ENCODE assay signal across 8 cellular contexts in genomic region chr2:96869281-96869823, GRCh38. TPM values are rescaled to one million over a fixed set of nuclear protein-coding genes. Genes with fewer than 3 reads are reported as not detected.
DNase-seq lines count a peak whose midpoint lies in the region; ATAC-seq, FAIRE-seq and TF ChIP-seq lines count a peak whose summit lies in the region.

No MANE protein-coding gene starts in this region.

- no peaks in the 10 kb centered on the region for H3K9me3 ChIP-seq in CD4-positive, alpha-beta memory T cell (ENCODE audit: control insufficient read depth in 1 of 2, low read length in 2 of 2)
- no peaks in the 10 kb centered on the region for H3K9me3 ChIP-seq in HAP-1
- H3K9me3 ChIP-seq in SK-N-MC (ENCODE audit: low read depth, low read length): no peaks in the 10 kb centered on the region
- no peaks in the 10 kb centered on the region for H3K9me3 ChIP-seq in mononuclear cell (ENCODE audit: low read depth, low read length)

- peak overlapping the region in 1 of 7 donors; percentile 94 for H3K27ac Mint-ChIP-seq in CD4-positive, alpha-beta memory T cell

- in situ Hi-C loops in HAP-1 (cut with MboI; ENCODE audit: low sequenced_read_pairs): loop anchor here (25.0 kb wide), 1 partner anchor 243 kb away; the partner anchor contains the start of gene ANKRD36

- peaks cover 28% of the 10 kb centered on the region for H3K36me3 ChIP-seq in CD4-positive, alpha-beta memory T cell (ENCODE audit: insufficient read depth, low read length)
- H3K36me3 ChIP-seq in HAP-1 (replicated peaks) (peaks cover 31% of the 10 kb centered on the region), SK-N-MC (ENCODE audit: insufficient read depth, low read length) (peaks cover 23% of the 10 kb centered on the region; the same call in 1 of the 2 replicates)

- H3K9ac ChIP-seq in SK-N-MC (ENCODE audit: insufficient read length): peak overlapping the region; percentile 96

- H3K4me3 Mint-ChIP-seq in CD4-positive, alpha-beta memory T cell: peak overlapping the region in 4 of 8 donors; percentile 44 to 93 (median 73)

- H3K27me3 ChIP-seq in CD4-positive, alpha-beta memory T cell (ENCODE audit: insufficient read depth, low read length): no peaks in the 10 kb centered on the region
- H3K27me3 ChIP-seq in HAP-1 (ENCODE audit: low read depth): no peaks in the 10 kb centered on the region
- H3K27me3 ChIP-seq in mononuclear cell (ENCODE audit: insufficient read depth, low read length): peaks cover 22% of the 10 kb centered on the region

- H3K4me1 Mint-ChIP-seq in CD4-positive, alpha-beta memory T cell: peaks cover 33 to 64% (median 47%) of the 10 kb centered on the region in 4 donors

- intact Hi-C loops in CD4-positive, alpha-beta memory T cell (cut with micrococcal nuclease): no loop called here

- H3K4me3 ChIP-seq in CD4-positive, alpha-beta memory T cell (ENCODE audit: low read length in 2 of 2): peak overlapping the region in 1 of 2 donors; percentile 72
- H3K4me3 ChIP-seq in HAP-1: peak overlapping the region; percentile 94
- H3K4me3 ChIP-seq in SK-N-MC: peak overlapping the region; percentile 95
- peak overlapping the region; percentile 91 for H3K4me3 ChIP-seq in epithelial cell of proximal tubule (ENCODE audit: low read depth, low read length)
- H3K4me3 ChIP-seq in mononuclear cell (ENCODE audit: low read length): peak overlapping the region; percentile 56

- no peaks in the 10 kb centered on the region for H3K9me3 Mint-ChIP-seq in CD4-positive, alpha-beta memory T cell

- peaks cover 6 to 37% of the 10 kb centered on the region in 2 donors for H3K36me3 Mint-ChIP-seq in CD4-positive, alpha-beta memory T cell

- ATAC-seq in HG03095 (IDR thresholded peaks at IDR 0.05; ENCODE audit: unreplicated experiment): no peak

- TF ChIP-seq CTCF in epithelial cell of proximal tubule (conservative IDR thresholded peaks at IDR 0.05; ENCODE audit: low read depth, low read length): no peak

- CTCF ChIA-PET in CD4-positive, alpha-beta memory T cell (lab: Charles Lee; ENCODE audit: partially characterized antibody): interaction anchor here (0.8 to 16.0 kb wide), 12 partner anchors 10 to 94 kb away, joined by 3 to 624 read pairs (median 4); partner anchors contain the start of gene ANKRD39

- FAIRE-seq in GM12891 (lab: Jason Lieb, UNC): no peak

- H3K4me1 ChIP-seq in CD4-positive, alpha-beta memory T cell (ENCODE audit: insufficient read depth, low read length): peaks cover 45% of the 10 kb centered on the region
- H3K4me1 ChIP-seq in HAP-1 (peaks cover 10% of the 10 kb centered on the region), mononuclear cell (ENCODE audit: insufficient read depth, low read length) (peaks cover 54% of the 10 kb centered on the region)

- DNase-seq in CD4-positive, alpha-beta memory T cell: no peak
- DNase-seq in HAP-1 (ENCODE audit: low spot score in 2 of 2) (peak; percentile 52 to 83), SK-N-MC (ENCODE audit: low read depth, low spot score) (no peak), epithelial cell of proximal tubule (ENCODE audit: low read depth) (no peak), ureter (ENCODE audit: low spot score) (peak; percentile 87), GM12891 (ENCODE audit: insufficient read length, low spot score) (no peak)

- peak overlapping the region; percentile 71 for H3K27ac ChIP-seq in CD4-positive, alpha-beta memory T cell (ENCODE audit: low read depth, low read length)
- H3K27ac ChIP-seq in SK-N-MC: peak overlapping the region; percentile 83

- TF ChIP-seq POLR2A in GM12891 (IDR thresholded peaks at IDR 0.05; ENCODE audit: low read depth, low read length): no peak

- POLR2A ChIA-PET in CD4-positive, alpha-beta memory T cell (lab: Charles Lee; ENCODE audit: partially characterized antibody): interaction anchor here (0.9 to 9.8 kb wide), 17 partner anchors 10 to 331 kb away, joined by 3 to 161 read pairs (median 15); partner anchors contain the start of genes ANKRD36, ANKRD39 and ARID5A

- H3K27me3 Mint-ChIP-seq in CD4-positive, alpha-beta memory T cell: no peaks in the 10 kb centered on the region

TF ChIP-seq in GM12891, 5 proteins besides CTCF, POLR2A, EP300 and RAD21:
- TF ChIP-seq TAF1 (IDR thresholded peaks at IDR 0.05; ENCODE audit: low read depth, low read length) (no peak), POLR2AphosphoS5 (IDR thresholded peaks at IDR 0.05; ENCODE audit: low read depth, low read length) (no peak), POU2F2 (IDR thresholded peaks at IDR 0.05; ENCODE audit: low read depth, low read length) (no peak), PAX5 (IDR thresholded peaks at IDR 0.05; ENCODE audit: insufficient read depth, low read length, severe bottlenecking) (no peak), SPI1 (IDR thresholded peaks at IDR 0.05; ENCODE audit: low read depth, low read length) (no peak)
TF ChIP-seq in GM12891: peak in this region for 0.

RNA-seq across cellular contexts. Expression of gene SEMA4C, which starts 0.5 kb away (rescaled TPM):
- 10 to 100 TPM; 72.6 to 77.0 TPM for total RNA-seq in CD4-positive, alpha-beta memory T cell
- polyA plus RNA-seq in CD4-positive, alpha-beta memory T cell: 1 to 10 TPM; 2.3 to 8.1 TPM
- total RNA-seq in epithelial cell of proximal tubule: 34.4 and 35.3 TPM in 2 replicates
- total RNA-seq in mononuclear cell: 7.5 TPM
- 58.0 TPM for total RNA-seq in ureter
- polyA plus RNA-seq in GM12891 (2012; ENCODE audit: low read depth, missing spikeins): 8.8 TPM

RNA-seq across cellular contexts. Expression of gene ANKRD39, which starts 11.5 kb away (rescaled TPM):
- total RNA-seq in CD4-positive, alpha-beta memory T cell: 10 to 100 TPM; 24.4 to 24.5 TPM
- polyA plus RNA-seq in CD4-positive, alpha-beta memory T cell: 10 to 100 TPM; 18.7 to 42.5 TPM
- total RNA-seq in epithelial cell of proximal tubule (31.9 and 54.8 TPM in 2 replicates), mononuclear cell (4.3 TPM), ureter (13.0 TPM)
- polyA plus RNA-seq in GM12891 (2012; ENCODE audit: low read depth, missing spikeins): 14.9 TPM

RNA-seq across cellular contexts. Expression of gene ANKRD23, which starts 25.5 kb away (rescaled TPM):
- total RNA-seq in CD4-positive, alpha-beta memory T cell: 10 to 100 TPM; 19.4 to 19.7 TPM
- polyA plus RNA-seq in CD4-positive, alpha-beta memory T cell: 1 to 10 TPM in 1 of 2 donors, not detected in 1; 1.5 TPM
- total RNA-seq in epithelial cell of proximal tubule (0.22 and 1.1 TPM in 2 replicates), mononuclear cell (2.2 TPM), ureter (10.2 TPM)
- 2.2 TPM for polyA plus RNA-seq in GM12891 (2012; ENCODE audit: low read depth, missing spikeins)

RNA-seq across cellular contexts. Expression of gene CNNM3, which starts 53.3 kb away (rescaled TPM):
- 10 to 100 TPM; 55.1 to 57.4 TPM for total RNA-seq in CD4-positive, alpha-beta memory T cell
- polyA plus RNA-seq in CD4-positive, alpha-beta memory T cell: 10 to 100 TPM in 1 of 2 donors, 1 to 10 TPM in 1; 3.7 to 13.2 TPM
- total RNA-seq in epithelial cell of proximal tubule: 8.2 and 10.6 TPM in 2 replicates
- 15.6 TPM for total RNA-seq in mononuclear cell
- total RNA-seq in ureter: 18.9 TPM
- polyA plus RNA-seq in GM12891 (2012; ENCODE audit: low read depth, missing spikeins): 5.2 TPM

Comparison
In these comparisons a context has a peak if more than half of its experiments do, and no peak if none do; other contexts are left out.
1. DNase-seq: peak in HAP-1 (2 of 2) and ureter (single experiment); none in CD4-positive, alpha-beta memory T cell (0 of 5), SK-N-MC (single experiment), epithelial cell of proximal tubule (single experiment) and GM12891 (single experiment).